In the genomic region with DNA sequence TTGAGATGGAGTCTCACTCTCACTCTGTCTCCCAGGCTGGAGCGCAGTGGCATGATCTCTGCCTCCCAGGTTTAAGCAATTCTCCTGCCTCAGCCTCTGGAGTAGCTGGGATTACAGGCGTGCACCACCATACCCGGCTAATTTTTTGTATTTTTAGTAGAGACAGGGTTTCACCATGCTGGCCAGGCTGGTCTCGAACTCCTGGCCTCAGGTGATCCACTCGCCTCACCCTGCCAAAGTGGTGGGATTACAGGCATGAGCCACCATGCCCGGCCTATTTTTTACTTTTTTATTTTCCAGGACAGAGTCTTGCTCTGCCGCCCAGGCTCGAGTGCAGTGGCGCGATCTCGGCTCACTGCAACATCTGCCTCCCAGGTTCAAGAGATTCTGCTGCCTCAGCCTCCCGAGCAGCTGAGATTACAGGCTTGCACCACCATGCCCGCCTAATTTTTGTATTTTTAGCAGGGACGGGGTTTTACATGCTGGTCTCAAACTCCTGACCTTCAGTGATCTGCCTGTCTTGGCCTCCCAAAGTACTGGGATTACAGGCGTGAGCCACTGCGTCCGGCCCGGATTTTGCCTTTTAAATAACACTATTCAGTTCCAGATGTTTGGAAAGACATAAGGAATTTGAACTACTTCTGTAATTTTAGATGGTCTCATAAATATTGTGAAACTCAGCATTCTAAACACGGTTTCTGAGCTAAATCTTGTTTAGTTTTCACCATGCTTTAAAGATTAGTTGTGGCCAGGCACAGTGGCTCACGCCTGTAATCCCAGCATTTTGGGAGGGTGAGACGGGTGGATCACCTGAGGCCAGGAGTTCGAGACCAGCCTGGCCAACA, we compare ENCODE assay signal across 7 cellular contexts. TPM values are rescaled to one million over a fixed set of nuclear protein-coding genes. Genes with fewer than 3 reads are reported as not detected.
A peak's percentile ranks its signal among the peaks of the same experiment; 100 is the strongest.
DNase-seq lines count a peak whose midpoint lies in the region; ATAC-seq, FAIRE-seq and TF ChIP-seq lines count a peak whose summit lies in the region.
"Not testable (repeated sequence)": the region's sequence is repeated elsewhere in the genome, so short reads cannot be mapped to it uniquely, and the experiment has no call there.

No MANE protein-coding gene starts in this region.

- not testable (repeated sequence) for TF ChIP-seq POLR2A in HepG2 (IDR thresholded peaks at IDR 0.05; ENCODE audit: insufficient read depth in 1 of 2, low read depth in 2 of 2, low read length in 2 of 2); suprapubic skin (IDR thresholded peaks at IDR 0.05)

- H3K79me2 ChIP-seq in HepG2 (ENCODE audit: insufficient read depth, low read length): peaks cover 26% of the 10 kb centered on the region

- not testable (repeated sequence) for H3K36me3 ChIP-seq in MG63; HepG2 (replicated peaks in 1 of 2; ENCODE audit: control insufficient read depth in 1 of 2, insufficient read depth in 2 of 2, low read length in 2 of 2); suprapubic skin

- ATAC-seq in HepG2: not testable (repeated sequence)

- not testable (repeated sequence) for H3K27me3 ChIP-seq in MG63; HepG2 (ENCODE audit: control insufficient read depth in 1 of 2, insufficient read depth in 2 of 2, low read length in 2 of 2); suprapubic skin

- TF ChIP-seq RAD21 in HepG2 (CRISPR knock-in tag; IDR thresholded peaks at IDR 0.05): not testable (repeated sequence)

- BruUV-seq in HepG2 (replicated peaks; lab: Mats Ljungman, UMichigan): not testable (repeated sequence)

- not testable (repeated sequence) for H3K4me2 ChIP-seq in HepG2 (ENCODE audit: low read depth, low read length)

- not testable (repeated sequence) for H4K20me1 ChIP-seq in HepG2 (ENCODE audit: insufficient read depth, low read length)

- H3K27ac ChIP-seq in HepG2 (ENCODE audit: extremely low read length, insufficient read depth, low read length) (peak overlapping the region; percentile 6), suprapubic skin (peak overlapping the region; percentile 13)

- not testable (repeated sequence) for FAIRE-seq in HepG2 (lab: Jason Lieb, UNC)

- not testable (repeated sequence) for H3K9ac ChIP-seq in HepG2 (ENCODE audit: insufficient read depth, low read depth, low read length)

- intact Hi-C loops in HepG2 (cut with micrococcal nuclease; ENCODE audit: unreplicated experiment): not testable (repeated sequence)

- not testable (repeated sequence) for TF ChIP-seq CTCF in fibroblast of mammary gland (conservative IDR thresholded peaks at IDR 0.05; ENCODE audit: control insufficient read depth, insufficient read depth, low read depth, low read length); HepG2 (CRISPR knock-in tag; IDR thresholded peaks at IDR 0.05); suprapubic skin (IDR thresholded peaks at IDR 0.05)

- POLR2A ChIA-PET in HepG2 (lab: Yijun Ruan, JAX): interaction anchor here (3.0 to 3.2 kb wide), 2 partner anchors 15 to 57 kb away, joined by 19 to 51 read pairs; partner anchors contain the start of gene SLC35E3

- in situ Hi-C loops in HepG2 (cut with HindIII; ENCODE audit: extremely low pct_ligation_motif_present, low pct_unique_long_range_greater_than_20kb): not testable (repeated sequence)

- not testable (repeated sequence) for H3K9me3 ChIP-seq in MG63; HepG2 (ENCODE audit: low read length); suprapubic skin

- peaks cover 40% of the 10 kb centered on the region for H3K4me1 ChIP-seq in HepG2 (ENCODE audit: insufficient read depth, low read length)
- peaks cover 11% of the 10 kb centered on the region for H3K4me1 ChIP-seq in suprapubic skin

- not testable (repeated sequence) for H2AFZ ChIP-seq in HepG2 (ENCODE audit: low read length)

- H3K4me3 ChIP-seq in MG63; fibroblast of mammary gland (ENCODE audit: control insufficient read depth, low read depth, low read length); HepG2 (replicated peaks in 1 of 3; ENCODE audit: insufficient read depth in 1 of 3, low read depth in 2 of 3, low read length in 3 of 3); suprapubic skin: not testable (repeated sequence)

- DNase-seq in AG20443 (ENCODE audit: low spot score) (peak; percentile 36), GM04503 (ENCODE audit: low read depth) (peak; percentile 59), MG63 (peak; percentile 28), fibroblast of mammary gland (ENCODE audit: low read depth) (peak; percentile 61)
- DNase-seq in activated CD8-positive, alpha-beta memory T cell treated with anti-CD3 and anti-CD28 coated beads, Interleukin-2, amount 50 U/mL, for 48 hours: peak; percentile 10
- DNase-seq in HepG2 (ENCODE audit: low spot score); suprapubic skin (ENCODE audit: low spot score in 2 of 2): not testable (repeated sequence)

- WGBS in HepG2 (ENCODE audit: low lambda C conversion rate): 84% methylated on average over 22 of the region's 22 CpGs
- 78% methylated on average over 22 of the region's 22 CpGs for WGBS in suprapubic skin

- CTCF ChIA-PET in HepG2 (lab: Yijun Ruan, JAX; ENCODE audit: low intra/inter-chr PET ratio, low total read pairs): not testable (repeated sequence)

- TF ChIP-seq EP300 in HepG2 (IDR thresholded peaks at IDR 0.05; ENCODE audit: low read depth in 2 of 2, low read length in 2 of 2); HepG2 (CRISPR knock-in tag; IDR thresholded peaks at IDR 0.05; ENCODE audit: borderline replicate concordance); suprapubic skin (IDR thresholded peaks at IDR 0.05): not testable (repeated sequence)

RNA-seq across cellular contexts. Expression of gene MDM2, which starts 4.8 kb away (rescaled TPM):
- total RNA-seq in MG63 (2014; rRNA removed; shearing (Covaris generic); ENCODE audit: low replicate concordance): 17.4 and 38.3 TPM in 2 replicates
- total RNA-seq in HepG2 (2016; rRNA removed; fragmentation: Illumina TruSeq; extraction: Trizol): 314 and 466 TPM in 2 replicates
- total RNA-seq in HepG2 (2016; cell fraction: cytosol; rRNA removed; fragmentation: Illumina TruSeq; extraction: Trizol; ENCODE audit: low read depth): 106 and 114 TPM in 2 replicates
- total RNA-seq in HepG2 (2016; cell fraction: insoluble cytoplasmic fraction; rRNA removed; fragmentation: Illumina TruSeq; extraction: Trizol): 318 and 433 TPM in 2 replicates
- total RNA-seq in HepG2 (2016; cell fraction: membrane; rRNA removed; fragmentation: Illumina TruSeq; extraction: Trizol): 152 and 204 TPM in 2 replicates
- 480 and 515 TPM in 2 replicates for total RNA-seq in HepG2 (2016; cell fraction: nucleus; rRNA removed; fragmentation: Illumina TruSeq; extraction: Trizol)
- polyA plus RNA-seq in HepG2 (2011; rRNA removed): 23.9 and 29.3 TPM in 2 replicates
- polyA plus RNA-seq in HepG2 (2011; cell fraction: cytosol; rRNA removed): 8.1 and 12.2 TPM in 2 replicates
- polyA plus RNA-seq in HepG2 (2011; cell fraction: nucleus; rRNA removed): 21.1 and 35.5 TPM in 2 replicates
- 29.6 and 57.6 TPM in 2 replicates for polyA plus RNA-seq in HepG2 (2012)
- polyA plus RNA-seq in HepG2 (2016; cell fraction: cytosol; fragmentation: Illumina TruSeq; extraction: Trizol; ENCODE audit: low read depth): 20.1 and 21.0 TPM in 2 replicates
- polyA plus RNA-seq in HepG2 (2016; cell fraction: insoluble cytoplasmic fraction; fragmentation: Illumina TruSeq; extraction: Trizol; ENCODE audit: low read depth): 174 and 187 TPM in 2 replicates
- 57.3 and 58.5 TPM in 2 replicates for polyA plus RNA-seq in HepG2 (2016; cell fraction: membrane; fragmentation: Illumina TruSeq; extraction: Trizol; ENCODE audit: low read depth)
- polyA plus RNA-seq in HepG2 (2016; cell fraction: nucleus; fragmentation: Illumina TruSeq; extraction: Trizol; ENCODE audit: insufficient read depth, low read depth): 472 and 516 TPM in 2 replicates
- polyA minus RNA-seq in HepG2 (2011; rRNA and poly(A)+ RNA removed; ENCODE audit: low replicate concordance): 42.3 and 54.4 TPM in 2 replicates
- polyA minus RNA-seq in HepG2 (2011; cell fraction: cytosol; rRNA and poly(A)+ RNA removed): 71.4 and 82.9 TPM in 2 replicates
- polyA minus RNA-seq in HepG2 (2011; cell fraction: nucleus; rRNA and poly(A)+ RNA removed): 248 and 279 TPM in 2 replicates
- 10 to 100 TPM; 39.5 to 84.1 (median 61.8) TPM for total RNA-seq in suprapubic skin

RNA-seq across cellular contexts. Expression of gene SLC35E3, which starts 57.2 kb away (rescaled TPM):
- total RNA-seq in MG63 (2014; rRNA removed; shearing (Covaris generic); ENCODE audit: low replicate concordance): 0.99 and 2.2 TPM in 2 replicates
- total RNA-seq in HepG2 (2016; rRNA removed; fragmentation: Illumina TruSeq; extraction: Trizol) (12.2 and 22.1 TPM in 2 replicates), suprapubic skin (10 to 100 TPM in 2 of 4 donors, 1 to 10 TPM in 2; 3.6 to 17.0 (median 9.7) TPM)
- 2.1 and 4.5 TPM in 2 replicates for total RNA-seq in HepG2 (2016; cell fraction: cytosol; rRNA removed; fragmentation: Illumina TruSeq; extraction: Trizol; ENCODE audit: low read depth)
- 14.0 and 22.7 TPM in 2 replicates for total RNA-seq in HepG2 (2016; cell fraction: insoluble cytoplasmic fraction; rRNA removed; fragmentation: Illumina TruSeq; extraction: Trizol)
- total RNA-seq in HepG2 (2016; cell fraction: membrane; rRNA removed; fragmentation: Illumina TruSeq; extraction: Trizol): 9.0 and 9.8 TPM in 2 replicates
- 15.3 and 17.2 TPM in 2 replicates for total RNA-seq in HepG2 (2016; cell fraction: nucleus; rRNA removed; fragmentation: Illumina TruSeq; extraction: Trizol)
- 10.2 and 13.0 TPM in 2 replicates for polyA plus RNA-seq in HepG2 (2011; rRNA removed)
- polyA plus RNA-seq in HepG2 (2011; cell fraction: cytosol; rRNA removed): 4.5 and 6.1 TPM in 2 replicates
- polyA plus RNA-seq in HepG2 (2011; cell fraction: nucleus; rRNA removed): 9.5 and 9.7 TPM in 2 replicates
- polyA plus RNA-seq in HepG2 (2012): 10.4 and 19.7 TPM in 2 replicates
- 3.2 and 4.1 TPM in 2 replicates for polyA plus RNA-seq in HepG2 (2016; cell fraction: cytosol; fragmentation: Illumina TruSeq; extraction: Trizol; ENCODE audit: low read depth)
- 10.3 and 11.1 TPM in 2 replicates for polyA plus RNA-seq in HepG2 (2016; cell fraction: insoluble cytoplasmic fraction; fragmentation: Illumina TruSeq; extraction: Trizol; ENCODE audit: low read depth)
- 5.8 and 5.9 TPM in 2 replicates for polyA plus RNA-seq in HepG2 (2016; cell fraction: membrane; fragmentation: Illumina TruSeq; extraction: Trizol; ENCODE audit: low read depth)
- polyA plus RNA-seq in HepG2 (2016; cell fraction: nucleus; fragmentation: Illumina TruSeq; extraction: Trizol; ENCODE audit: insufficient read depth, low read depth): 25.5 and 30.0 TPM in 2 replicates
- 6.7 and 11.0 TPM in 2 replicates for polyA minus RNA-seq in HepG2 (2011; rRNA and poly(A)+ RNA removed; ENCODE audit: low replicate concordance)
- polyA minus RNA-seq in HepG2 (2011; cell fraction: cytosol; rRNA and poly(A)+ RNA removed): 5.7 and 6.3 TPM in 2 replicates
- 7.2 and 11.7 TPM in 2 replicates for polyA minus RNA-seq in HepG2 (2011; cell fraction: nucleus; rRNA and poly(A)+ RNA removed)
